Comparison of ENCODE assay signal across 33 cellular contexts in genomic region chrX:15116900-15117299, GRCh38.
A peak's percentile ranks its signal among the peaks of the same experiment; 100 is the strongest.
DNase-seq lines count a peak whose midpoint lies in the region; ATAC-seq, FAIRE-seq and TF ChIP-seq lines count a peak whose summit lies in the region.
"Had no signal": no experiment of that assay in that cellular context is flagged by ENCODE, and none has a peak within 500 bp of the region (broad histone marks: within the 10 kb centered on the region; RNA-seq: fewer than 3 reads in every experiment).

No MANE protein-coding gene starts in this region.

- peaks cover 10% of the 10 kb centered on the region for H3K4me1 Mint-ChIP-seq in activated CD4-positive, alpha-beta memory T cell treated with anti-CD3 and anti-CD28 coated beads, Interleukin-2, amount 10 ng/mL, durations not matched to agents 7 days and 5 days
- H3K4me1 Mint-ChIP-seq in activated CD4-positive, alpha-beta memory T cell treated with anti-CD3 and anti-CD28 coated beads for 36 hours (ENCODE audit: low read depth), result peaks cover 8% of the 10 kb centered on the region
- peaks cover 5% of the 10 kb centered on the region for H3K4me1 Mint-ChIP-seq in T-helper 17 cell
- H3K4me1 Mint-ChIP-seq: CD14-positive monocyte; CD8-positive, alpha-beta memory T cell had no signal

- intact Hi-C loops in activated CD4-positive, alpha-beta memory T cell treated with anti-CD3 and anti-CD28 coated beads for 36 hours (cut with micrococcal nuclease), result loop anchor here (1.0 kb wide), 1 partner anchor 87 kb away; no protein-coding TSS in a partner anchor
- intact Hi-C loops in upper lobe of right lung (cut with DNase I), result no loop called here

- no peak overlapping the region for H3K4me3 Mint-ChIP-seq in activated CD4-positive, alpha-beta memory T cell treated with anti-CD3 and anti-CD28 coated beads, Interleukin-2, amount 10 ng/mL, durations not matched to agents 7 days and 5 days
- H3K4me3 Mint-ChIP-seq in activated CD4-positive, alpha-beta memory T cell treated with anti-CD3 and anti-CD28 coated beads for 36 hours, result no peak overlapping the region
- H3K4me3 Mint-ChIP-seq in T-helper 17 cell, result no peak overlapping the region
- H3K4me3 Mint-ChIP-seq: CD14-positive monocyte, HFFc6 had no signal

- POLR2A ChIA-PET in activated CD4-positive, alpha-beta memory T cell treated with anti-CD3 and anti-CD28 coated beads, Interleukin-2, amount 10 ng/mL, durations not matched to agents 7 days and 5 days (lab: Charles Lee), result no interaction called here
- POLR2A ChIA-PET in activated CD4-positive, alpha-beta memory T cell treated with anti-CD3 and anti-CD28 coated beads for 36 hours (lab: Charles Lee), result no interaction called here

- CTCF ChIA-PET in activated CD4-positive, alpha-beta memory T cell treated with anti-CD3 and anti-CD28 coated beads, Interleukin-2, amount 10 ng/mL, durations not matched to agents 7 days and 5 days (lab: Charles Lee), result no interaction called here
- CTCF ChIA-PET in activated CD4-positive, alpha-beta memory T cell treated with anti-CD3 and anti-CD28 coated beads for 36 hours (lab: Charles Lee), result no interaction called here

- DNase-seq in activated CD4-positive, alpha-beta memory T cell treated with anti-CD3 and anti-CD28 coated beads, Interleukin-2, amount 10 ng/mL, durations not matched to agents 7 days and 5 days, result no peak
- DNase-seq in activated CD4-positive, alpha-beta memory T cell treated with anti-CD3 and anti-CD28 coated beads for 36 hours, result no peak
- DNase-seq in GM12865 (ENCODE audit: low read depth) (peak; percentile 2), T-helper 17 cell (no peak), anterior cingulate cortex (lab: John Stamatoyannopoulos, UW) (no peak), upper lobe of right lung (no peak), RKO (ENCODE audit: low spot score) (no peak)
- DNase-seq: 8988T; ACHN; BE2C; CD8-positive, alpha-beta memory T cell; DMS 273 treated with DMSO at 0.1 percent for 48 hours; DMS79; EL; GDM1; GOT3; HFFc6; KBM-7; MV-4-11; NCI-H1105 treated with DMSO at 0.1 percent for 48 hours; NCI-H146; NCI-H1930; NCI-H2107; NCI-H524 treated with DMSO at 0.1 percent for 48 hours; NCI-H774 had no signal

- H3K9me3 ChIP-seq in T-helper 17 cell (ENCODE audit: control insufficient read depth, low read length, poor library complexity, severe bottlenecking) (no peaks in the 10 kb centered on the region), upper lobe of right lung (no peaks in the 10 kb centered on the region)
- H3K9me3 ChIP-seq: BE2C, HAP-1, SJSA1 had no signal

- ATAC-seq in T-helper 17 cell, result no peak
- ATAC-seq in upper lobe of right lung, result no peak
- ATAC-seq: Right ventricle myocardium inferior had no signal

- H3K27me3 Mint-ChIP-seq in activated CD4-positive, alpha-beta memory T cell treated with anti-CD3 and anti-CD28 coated beads, Interleukin-2, amount 10 ng/mL, durations not matched to agents 7 days and 5 days, result no peaks in the 10 kb centered on the region
- no peaks in the 10 kb centered on the region for H3K27me3 Mint-ChIP-seq in activated CD4-positive, alpha-beta memory T cell treated with anti-CD3 and anti-CD28 coated beads for 36 hours
- no peaks in the 10 kb centered on the region for H3K27me3 Mint-ChIP-seq in T-helper 17 cell

- no peak overlapping the region for H3K27ac ChIP-seq in upper lobe of right lung
- H3K27ac ChIP-seq: SJSA1 had no signal

- H3K27ac Mint-ChIP-seq in activated CD4-positive, alpha-beta memory T cell treated with anti-CD3 and anti-CD28 coated beads, Interleukin-2, amount 10 ng/mL, durations not matched to agents 7 days and 5 days, result peak overlapping the region; percentile 53
- no peak overlapping the region for H3K27ac Mint-ChIP-seq in activated CD4-positive, alpha-beta memory T cell treated with anti-CD3 and anti-CD28 coated beads for 36 hours
- peak overlapping the region; percentile 27 for H3K27ac Mint-ChIP-seq in T-helper 17 cell
- H3K27ac Mint-ChIP-seq: CD14-positive monocyte, HFFc6 had no signal

- H3K4me1 ChIP-seq in upper lobe of right lung, result no peaks in the 10 kb centered on the region
- H3K4me1 ChIP-seq: BE2C, HAP-1, SJSA1 had no signal

- H3K36me3 ChIP-seq in upper lobe of right lung, result no peaks in the 10 kb centered on the region
- H3K36me3 ChIP-seq: BE2C, HAP-1, SJSA1 had no signal

- H3K9me3 Mint-ChIP-seq in activated CD4-positive, alpha-beta memory T cell treated with anti-CD3 and anti-CD28 coated beads, Interleukin-2, amount 10 ng/mL, durations not matched to agents 7 days and 5 days, result no peaks in the 10 kb centered on the region
- H3K9me3 Mint-ChIP-seq in activated CD4-positive, alpha-beta memory T cell treated with anti-CD3 and anti-CD28 coated beads for 36 hours, result no peaks in the 10 kb centered on the region
- H3K9me3 Mint-ChIP-seq: CD8-positive, alpha-beta memory T cell; HFFc6 had no signal

- H3K4me3 ChIP-seq in GM12865 (ENCODE audit: low read depth, low read length), result no peak overlapping the region
- no peak overlapping the region for H3K4me3 ChIP-seq in upper lobe of right lung
- H3K4me3 ChIP-seq: HAP-1, SJSA1 had no signal

- no peaks in the 10 kb centered on the region for H3K27me3 ChIP-seq in upper lobe of right lung
- H3K27me3 ChIP-seq: BE2C, SJSA1 had no signal

- TF ChIP-seq CTCF in GM12865 (IDR thresholded peaks at IDR 0.05; ENCODE audit: insufficient read depth, low read depth, low read length, missing control alignments), result no peak
- TF ChIP-seq CTCF in upper lobe of right lung (IDR thresholded peaks at IDR 0.05), result no peak

- no peaks in the 10 kb centered on the region for H3K36me3 Mint-ChIP-seq in activated CD4-positive, alpha-beta memory T cell treated with anti-CD3 and anti-CD28 coated beads, Interleukin-2, amount 10 ng/mL, durations not matched to agents 7 days and 5 days (ENCODE audit: low read depth)
- no peaks in the 10 kb centered on the region for H3K36me3 Mint-ChIP-seq in activated CD4-positive, alpha-beta memory T cell treated with anti-CD3 and anti-CD28 coated beads for 36 hours
- H3K36me3 Mint-ChIP-seq in T-helper 17 cell (ENCODE audit: low read depth), result no peaks in the 10 kb centered on the region
- H3K36me3 Mint-ChIP-seq: CD14-positive monocyte; CD8-positive, alpha-beta memory T cell had no signal

- peak; percentile 81 for FAIRE-seq in colon (lab: Jason Lieb, UNC)
- FAIRE-seq: GM12892, HTR-8/SVneo, RCC 7860 had no signal
